ENCODE assay signal across 13 cellular contexts in the genomic region with DNA sequence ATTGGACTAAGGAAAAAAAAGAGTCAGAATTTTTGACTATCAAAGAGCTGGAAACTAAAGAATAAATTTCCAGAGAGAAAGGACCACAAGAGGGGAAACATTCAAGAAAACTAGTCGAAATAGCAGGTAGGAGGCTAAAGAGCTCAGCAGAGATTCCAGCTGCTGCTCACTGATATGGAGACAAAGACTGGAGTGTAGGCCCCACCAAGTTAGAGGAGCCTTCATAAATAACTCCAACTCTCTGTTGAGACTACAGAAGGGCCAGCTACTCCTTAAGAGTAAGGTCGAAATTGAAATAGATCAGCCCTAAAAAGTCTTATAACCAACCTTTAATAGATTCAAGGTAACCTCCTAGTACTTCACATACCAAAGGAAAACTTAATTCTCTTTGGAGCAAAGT.
"Had no signal": no experiment of that assay in that cellular context is flagged by ENCODE, and none has a peak within 500 bp of the region (broad histone marks: within the 10 kb centered on the region; RNA-seq: fewer than 3 reads in every experiment).

No MANE protein-coding gene starts in this region.

- H3K4me3 Mint-ChIP-seq: activated CD4-positive, alpha-beta T cell treated with anti-CD3 and anti-CD28 coated beads, Interleukin-2, amount 10 ng/mL, durations not matched to agents 7 days and 5 days; activated T-helper 1 cell treated with anti-CD3 and anti-CD28 coated beads, Interleukin-12 subunit alpha, Interleukin-12 subunit beta, Interleukin-2, Interleukin-4 antibody, amounts not matched to agents 30 ng/mL and 10 ng/mL and 1 ng/mL, durations not matched to agents 14 hours and 24 hours and 36 hours; immature natural killer cell; stimulated activated naive B cell treated with anti-CD40 and anti-IgM and Interleukin-4, amounts not matched to agents 10 μg/mL and 1 μg/mL and 100 μg/mL, for 72 hours had no signal

- H3K9me3 Mint-ChIP-seq: activated CD4-positive, alpha-beta T cell treated with anti-CD3 and anti-CD28 coated beads, Interleukin-2, amount 10 ng/mL, durations not matched to agents 7 days and 5 days; activated T-helper 1 cell treated with anti-CD3 and anti-CD28 coated beads, Interleukin-12 subunit alpha, Interleukin-12 subunit beta, Interleukin-2, Interleukin-4 antibody, amounts not matched to agents 30 ng/mL and 10 ng/mL and 1 ng/mL, durations not matched to agents 14 hours and 24 hours and 36 hours; immature natural killer cell; naive B cell; stimulated activated naive B cell treated with anti-CD40 and anti-IgM and Interleukin-4, amounts not matched to agents 10 μg/mL and 1 μg/mL and 100 μg/mL, for 72 hours had no signal

- H3K27ac ChIP-seq: coronary artery, heart left ventricle, lower lobe of right lung, thyroid gland had no signal

- H3K9me3 ChIP-seq: heart left ventricle, lower lobe of right lung, thyroid gland had no signal

- DNase-seq: activated CD4-positive, alpha-beta T cell treated with anti-CD3 and anti-CD28 coated beads, Interleukin-2, amount 10 ng/mL, durations not matched to agents 7 days and 5 days; activated naive CD4-positive, alpha-beta T cell; effector CD4-positive, alpha-beta T cell; foreskin melanocyte; heart left ventricle; immature natural killer cell; lower lobe of right lung; naive B cell; retina; stimulated activated naive B cell treated with anti-CD40 and anti-IgM and Interleukin-4, amounts not matched to agents 10 μg/mL and 1 μg/mL and 100 μg/mL, for 72 hours; thyroid gland had no signal

- H3K27me3 ChIP-seq: heart left ventricle, thyroid gland had no signal

- H3K27ac Mint-ChIP-seq: activated CD4-positive, alpha-beta T cell treated with anti-CD3 and anti-CD28 coated beads, Interleukin-2, amount 10 ng/mL, durations not matched to agents 7 days and 5 days; activated T-helper 1 cell treated with anti-CD3 and anti-CD28 coated beads, Interleukin-12 subunit alpha, Interleukin-12 subunit beta, Interleukin-2, Interleukin-4 antibody, amounts not matched to agents 30 ng/mL and 10 ng/mL and 1 ng/mL, durations not matched to agents 14 hours and 24 hours and 36 hours; stimulated activated naive B cell treated with anti-CD40 and anti-IgM and Interleukin-4, amounts not matched to agents 10 μg/mL and 1 μg/mL and 100 μg/mL, for 72 hours had no signal

- H3K4me3 ChIP-seq: coronary artery, heart left ventricle, lower lobe of right lung, thyroid gland had no signal

- H3K27me3 Mint-ChIP-seq: activated CD4-positive, alpha-beta T cell treated with anti-CD3 and anti-CD28 coated beads, Interleukin-2, amount 10 ng/mL, durations not matched to agents 7 days and 5 days; naive B cell; stimulated activated naive B cell treated with anti-CD40 and anti-IgM and Interleukin-4, amounts not matched to agents 10 μg/mL and 1 μg/mL and 100 μg/mL, for 72 hours had no signal

- H3K4me1 ChIP-seq: lower lobe of right lung, thyroid gland had no signal

- ATAC-seq: heart left ventricle; lower lobe of right lung; stimulated activated naive B cell treated with anti-CD40 and anti-IgM and Interleukin-4, amounts not matched to agents 10 μg/mL and 1 μg/mL and 100 μg/mL, for 72 hours had no signal
